8 cellular contexts compared by ENCODE assay signal in the genomic region with DNA sequence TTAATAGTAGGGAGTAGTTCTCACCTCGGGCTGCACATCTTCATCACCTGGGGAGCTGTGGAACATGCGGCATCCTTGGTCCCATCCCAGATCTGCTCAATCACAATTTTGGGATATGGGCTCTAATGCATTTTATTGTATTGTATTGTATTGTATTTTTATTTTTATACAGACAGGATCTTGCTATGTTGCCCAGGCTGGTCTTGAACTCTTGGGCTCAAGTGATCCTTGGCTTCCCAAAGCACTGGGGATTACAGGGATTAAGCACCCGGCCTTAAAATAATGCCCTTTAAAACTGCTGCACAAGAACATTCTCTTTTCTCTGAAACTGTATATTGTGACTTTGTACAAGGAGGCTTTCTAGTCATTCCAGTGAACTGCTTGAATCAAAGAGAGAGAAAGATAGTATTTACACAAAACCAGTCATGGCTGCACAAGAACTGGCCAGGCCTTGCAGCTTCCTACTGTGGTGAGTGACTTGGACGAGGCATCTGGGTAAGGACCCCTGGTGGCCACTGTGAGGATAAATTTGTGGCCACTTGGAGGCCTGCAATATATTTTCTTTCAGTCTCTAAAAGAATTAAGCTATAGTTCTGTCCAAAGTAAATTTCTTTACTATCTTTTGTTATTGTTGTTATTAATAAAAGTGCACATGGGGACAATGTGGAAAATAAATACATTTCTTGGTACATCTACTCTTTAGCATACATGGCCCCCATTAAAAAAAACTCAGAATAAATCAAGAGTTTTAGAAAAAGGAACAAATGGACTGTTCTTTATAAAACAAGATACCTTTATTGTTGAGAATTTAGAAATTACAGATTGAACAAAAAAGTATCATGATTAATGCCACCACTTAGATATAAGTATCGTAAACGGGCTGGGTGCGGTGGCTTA. TPM values are rescaled to one million over a fixed set of nuclear protein-coding genes. Genes with fewer than 3 reads are reported as not detected.
A peak's percentile ranks its signal among the peaks of the same experiment; 100 is the strongest.
DNase-seq lines count a peak whose midpoint lies in the region; ATAC-seq and TF ChIP-seq lines count a peak whose summit lies in the region.

No MANE protein-coding gene starts in this region.

- WGBS in IMR-90 (ENCODE audit: extremely low coverage in 2 of 2, insufficient read length in 1 of 2), 2 experiments: no CpG with 5 or more reads among the region's 7 CpGs

- no peak overlapping the region for H3K4me3 ChIP-seq in IMR-90 (ENCODE audit: insufficient read depth, low read depth, low read length)
- no peak overlapping the region for H3K4me3 ChIP-seq in Peyer's patch
- no peak overlapping the region for H3K4me3 ChIP-seq in fibroblast of pulmonary artery (replicated peaks; ENCODE audit: low read depth, low read length)
- no peak overlapping the region for H3K4me3 ChIP-seq in neutrophil (ENCODE audit: low read depth in 1 of 2, low read length in 1 of 2)
- no peak overlapping the region for H3K4me3 ChIP-seq in thoracic aorta

- H3K56ac ChIP-seq in IMR-90 (ENCODE audit: extremely low read depth, insufficient read depth, low read length): no peak overlapping the region

- DNase-seq in AG09319 (ENCODE audit: extremely low read depth, low read depth) (peak; percentile 46), IMR-90 (peak; percentile 85), Peyer's patch (peak; percentile 54 to 85 (median 64)), fibroblast of pulmonary artery (ENCODE audit: low read depth) (peak; percentile 87), thoracic aorta (ENCODE audit: low spot score) (no peak)
- peak; percentile 53 to 65 for DNase-seq in activated T-cell treated with anti-CD3 and anti-CD28 coated beads, Interleukin-2, amount 50 U/mL, for 72 hours

- TF ChIP-seq CTCF in AG09319 (IDR thresholded peaks at IDR 0.05; ENCODE audit: low read depth, low read length): peak; percentile 72
- TF ChIP-seq CTCF in IMR-90 (conservative IDR thresholded peaks at IDR 0.05; ENCODE audit: low read depth, low read length): peak; percentile 77
- peak; percentile 52 to 89 (median 81) for TF ChIP-seq CTCF in Peyer's patch (IDR thresholded peaks at IDR 0.05)
- TF ChIP-seq CTCF in fibroblast of pulmonary artery (IDR thresholded peaks at IDR 0.05; ENCODE audit: low read length, missing control alignments): peak; percentile 81
- peak; percentile 59 for TF ChIP-seq CTCF in neutrophil (IDR thresholded peaks at IDR 0.05)
- peak; percentile 73 for TF ChIP-seq CTCF in thoracic aorta (IDR thresholded peaks at IDR 0.05)

- dilution Hi-C loops in IMR-90 (cut with HindIII; ENCODE audit: low sequenced_read_pairs, unreplicated experiment): no loop called here

- H4K20me1 ChIP-seq in IMR-90 (ENCODE audit: insufficient read depth, low read length): peaks cover 3% of the 10 kb centered on the region; the same call in 1 of the 2 replicates

- no peaks in the 10 kb centered on the region for H3K27me3 Mint-ChIP-seq in activated T-cell treated with anti-CD3 and anti-CD28 coated beads, Interleukin-2, amount 50 U/mL, for 72 hours (ENCODE audit: low read depth)

- no peak overlapping the region for H4K5ac ChIP-seq in IMR-90 (ENCODE audit: low read depth, low read length)

- no peaks in the 10 kb centered on the region for H3K9me3 Mint-ChIP-seq in activated T-cell treated with anti-CD3 and anti-CD28 coated beads, Interleukin-2, amount 50 U/mL, for 72 hours

- peaks cover 5% of the 10 kb centered on the region; the same call in 1 of the 2 replicates for H3K9me1 ChIP-seq in IMR-90 (ENCODE audit: insufficient read depth, low read length)

- no peak overlapping the region for H2BK20ac ChIP-seq in IMR-90 (ENCODE audit: low read depth, low read length)

- H3K27ac ChIP-seq in IMR-90 (ENCODE audit: insufficient read depth, low read length) (no peak overlapping the region), Peyer's patch (no peak overlapping the region), neutrophil (no peak overlapping the region), thoracic aorta (no peak overlapping the region)

- no peak overlapping the region for H4K91ac ChIP-seq in IMR-90 (ENCODE audit: insufficient read depth, low read depth, low read length)

- no peak overlapping the region for H2BK15ac ChIP-seq in IMR-90 (ENCODE audit: low read depth, low read length)

- peaks cover 7 to 42% of the 10 kb centered on the region in 2 experiments; a peak in 3 of 4 replicates for H3K79me1 ChIP-seq in IMR-90 (ENCODE audit: low read depth in 1 of 2, low read length in 2 of 2)

- no peak overlapping the region for H3K9ac ChIP-seq in IMR-90 (ENCODE audit: low read depth, low read length)

- H3K27me3 ChIP-seq in IMR-90 (ENCODE audit: control insufficient read depth, insufficient read depth, low read length): no peaks in the 10 kb centered on the region
- no peaks in the 10 kb centered on the region for H3K27me3 ChIP-seq in Peyer's patch
- no peaks in the 10 kb centered on the region for H3K27me3 ChIP-seq in neutrophil
- no peaks in the 10 kb centered on the region for H3K27me3 ChIP-seq in thoracic aorta (replicated peaks; ENCODE audit: insufficient read depth)

- no TSS peak for BruUV-seq in IMR-90 (replicated peaks; lab: Mats Ljungman, UMichigan)

- H2AFZ ChIP-seq in IMR-90 (replicated peaks; ENCODE audit: low read length, poor library complexity): no peak overlapping the region

- in situ Hi-C loops in IMR-90 (cut with MboI; ENCODE audit: low sequenced_read_pairs): loop anchor here (5.0 to 10.0 kb wide), 2 partner anchors 163 to 310 kb away; no protein-coding TSS in a partner anchor

- no peaks in the 10 kb centered on the region for H3K9me3 ChIP-seq in IMR-90 (ENCODE audit: control insufficient read depth, insufficient read depth, low read length)
- H3K9me3 ChIP-seq in Peyer's patch: no peaks in the 10 kb centered on the region
- no peaks in the 10 kb centered on the region for H3K9me3 ChIP-seq in neutrophil
- H3K9me3 ChIP-seq in thoracic aorta: no peaks in the 10 kb centered on the region

- H2BK5ac ChIP-seq in IMR-90 (ENCODE audit: low read depth, low read length, poor library complexity, severe bottlenecking): no peak overlapping the region

- peaks cover 4% of the 10 kb centered on the region; the same call in 1 of the 2 replicates for H3K4me1 ChIP-seq in IMR-90 (ENCODE audit: control insufficient read depth, insufficient read depth, low read length)
- H3K4me1 ChIP-seq in Peyer's patch: no peaks in the 10 kb centered on the region
- peaks cover 14% of the 10 kb centered on the region in 2 experiments for H3K4me1 ChIP-seq in neutrophil (ENCODE audit: control insufficient read depth in 1 of 2, insufficient read depth in 1 of 2, low read depth in 1 of 2, low read length in 1 of 2)
- peaks cover 3 to 13% of the 10 kb centered on the region in 2 donors for H3K4me1 ChIP-seq in thoracic aorta (ENCODE audit: control insufficient read depth in 1 of 2, low read depth in 2 of 2)

- no peak overlapping the region for H2BK120ac ChIP-seq in IMR-90 (ENCODE audit: low read depth, low read length)

- CTCF ChIA-PET in IMR-90 (lab: Yijun Ruan, JAX): interaction anchor here (0.5 to 2.4 kb wide), 13 partner anchors 10 to 793 kb away, joined by 3 to 8 read pairs (median 3); partner anchors contain the start of gene TBCE

- no peak overlapping the region for H3K4me3 Mint-ChIP-seq in activated T-cell treated with anti-CD3 and anti-CD28 coated beads, Interleukin-2, amount 50 U/mL, for 72 hours

- no peak overlapping the region for H2AK5ac ChIP-seq in IMR-90 (ENCODE audit: low read depth, low read length)

- H3K4me1 Mint-ChIP-seq in activated T-cell treated with anti-CD3 and anti-CD28 coated beads, Interleukin-2, amount 50 U/mL, for 72 hours (ENCODE audit: low read depth): no peaks in the 10 kb centered on the region

- H3K4me2 ChIP-seq in IMR-90 (ENCODE audit: low read depth, low read length): no peak overlapping the region

- POLR2A ChIA-PET in IMR-90 (lab: Charles Lee; ENCODE audit: unreplicated experiment): no interaction called here

- no peak overlapping the region for H4K8ac ChIP-seq in IMR-90 (ENCODE audit: low read depth in 2 of 2, low read length in 2 of 2)

- H3K36me3 ChIP-seq in IMR-90 (ENCODE audit: control insufficient read depth, insufficient read depth, low read length) (peaks cover 3% of the 10 kb centered on the region; the same call in 1 of the 2 replicates), Peyer's patch (peaks cover 0 to 6% (median 0%) of the 10 kb centered on the region in 3 donors), neutrophil (no peaks in the 10 kb centered on the region), thoracic aorta (no peaks in the 10 kb centered on the region)

- intact Hi-C loops in IMR-90 (cut with micrococcal nuclease): loop anchor here (1.0 to 5.0 kb wide), 4 partner anchors 48 to 253 kb away; partner anchors contain the start of genes RBM34 and TBCE

- peak; percentile 73 for TF ChIP-seq RAD21 in IMR-90 (IDR thresholded peaks at IDR 0.05; ENCODE audit: low read length)

- H3K23ac ChIP-seq in IMR-90 (ENCODE audit: low read depth, low read length): no peak overlapping the region

- no peak overlapping the region for H2AK9ac ChIP-seq in IMR-90 (replicated peaks; ENCODE audit: low read depth, low read length, poor library complexity)

- H3K14ac ChIP-seq in IMR-90 (replicated peaks; ENCODE audit: low read depth, low read length): no peak overlapping the region

- TF ChIP-seq POLR2A in IMR-90 (IDR thresholded peaks at IDR 0.05; ENCODE audit: low read depth, low read length) (no peak), Peyer's patch (IDR thresholded peaks at IDR 0.05) (no peak)

- ATAC-seq in GM19035 (IDR thresholded peaks at IDR 0.05; ENCODE audit: unreplicated experiment): peak; percentile 86
- peak; percentile 89 for ATAC-seq in IMR-90 (ENCODE audit: low read depth)
- peak; percentile 78 to 79 for ATAC-seq in activated T-cell treated with anti-CD3 and anti-CD28 coated beads, Interleukin-2, amount 50 U/mL, for 72 hours (replicated peaks in 1 of 2)
- no peak for ATAC-seq in thoracic aorta (ENCODE audit: insufficient number of reproducible peaks, low FRiP score, low read depth)

- H3K27ac Mint-ChIP-seq in activated T-cell treated with anti-CD3 and anti-CD28 coated beads, Interleukin-2, amount 50 U/mL, for 72 hours: no peak overlapping the region

- no peak overlapping the region for H3K18ac ChIP-seq in IMR-90 (ENCODE audit: low read depth, low read length)

- H3K36me3 Mint-ChIP-seq in activated T-cell treated with anti-CD3 and anti-CD28 coated beads, Interleukin-2, amount 50 U/mL, for 72 hours (ENCODE audit: insufficient read depth in 2 of 2): peaks cover 0 to 1% of the 10 kb centered on the region in 2 donors

- no peak overlapping the region for H3K4ac ChIP-seq in IMR-90 (ENCODE audit: low read depth, low read length)

TF ChIP-seq in IMR-90, 13 proteins besides CTCF, POLR2A, EP300 and RAD21 (continues in another document):
- TF ChIP-seq SMC3 (IDR thresholded peaks at IDR 0.05; ENCODE audit: low read depth, low read length): peak; percentile 86

RNA-seq across cellular contexts. Expression of gene TBCE, which starts 48.0 kb away (rescaled TPM):
- 26.7 and 33.1 TPM in 2 replicates for total RNA-seq in IMR-90 (2012; rRNA removed)
- 21.6 and 25.3 TPM in 2 replicates for polyA plus RNA-seq in IMR-90 (2012; rRNA removed)
- 3.6 and 8.4 TPM in 2 replicates for polyA plus RNA-seq in IMR-90 (2012; cell fraction: cytosol; rRNA removed)
- polyA plus RNA-seq in IMR-90 (2012; cell fraction: nucleus; rRNA removed; ENCODE audit: low replicate concordance): 5.6 and 43.9 TPM in 2 replicates
- 10 to 100 TPM; 17.6 to 58.6 (median 36.4) TPM for total RNA-seq in Peyer's patch
- total RNA-seq in activated T-cell treated with anti-CD3 and anti-CD28 coated beads, Interleukin-2, amount 50 U/mL, for 72 hours: 10 to 100 TPM; 27.7 to 37.3 TPM
- total RNA-seq in thoracic aorta: 10 to 100 TPM; 16.9 to 30.1 TPM
